1 cellular context compared by ENCODE assay signal in the genomic region with DNA sequence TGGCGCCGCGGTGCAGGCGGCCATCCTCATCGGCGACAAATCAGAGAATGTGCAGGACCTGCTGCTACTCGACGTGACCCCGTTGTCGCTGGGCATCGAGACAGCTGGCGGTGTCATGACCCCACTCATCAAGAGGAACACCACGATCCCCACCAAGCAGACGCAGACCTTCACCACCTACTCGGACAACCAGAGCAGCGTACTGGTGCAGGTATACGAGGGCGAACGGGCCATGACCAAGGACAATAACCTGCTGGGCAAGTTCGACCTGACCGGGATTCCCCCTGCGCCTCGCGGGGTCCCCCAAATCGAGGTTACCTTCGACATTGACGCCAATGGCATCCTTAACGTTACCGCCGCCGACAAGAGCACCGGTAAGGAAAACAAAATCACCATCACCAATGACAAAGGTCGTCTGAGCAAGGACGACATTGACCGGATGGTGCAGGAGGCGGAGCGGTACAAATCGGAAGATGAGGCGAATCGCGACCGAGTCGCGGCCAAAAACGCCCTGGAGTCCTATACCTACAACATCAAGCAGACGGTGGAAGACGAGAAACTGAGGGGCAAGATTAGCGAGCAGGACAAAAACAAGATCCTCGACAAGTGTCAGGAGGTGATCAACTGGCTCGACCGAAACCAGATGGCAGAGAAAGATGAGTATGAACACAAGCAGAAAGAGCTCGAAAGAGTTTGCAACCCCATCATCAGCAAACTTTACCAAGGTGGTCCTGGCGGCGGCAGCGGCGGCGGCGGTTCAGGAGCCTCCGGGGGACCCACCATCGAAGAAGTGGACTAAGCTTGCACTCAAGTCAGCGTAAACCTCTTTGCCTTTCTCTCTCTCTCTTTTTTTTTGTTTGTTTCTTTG.
TF ChIP-seq lines count a peak whose summit lies in the region.

No MANE protein-coding gene starts in this region.

TF ChIP-seq in SK-N-SH treated with all-trans-retinoic acid at 6 μM for 48 hours, 23 proteins besides CTCF, POLR2A, EP300 and RAD21 (continued from another document):
- TF ChIP-seq, protein P1, sequence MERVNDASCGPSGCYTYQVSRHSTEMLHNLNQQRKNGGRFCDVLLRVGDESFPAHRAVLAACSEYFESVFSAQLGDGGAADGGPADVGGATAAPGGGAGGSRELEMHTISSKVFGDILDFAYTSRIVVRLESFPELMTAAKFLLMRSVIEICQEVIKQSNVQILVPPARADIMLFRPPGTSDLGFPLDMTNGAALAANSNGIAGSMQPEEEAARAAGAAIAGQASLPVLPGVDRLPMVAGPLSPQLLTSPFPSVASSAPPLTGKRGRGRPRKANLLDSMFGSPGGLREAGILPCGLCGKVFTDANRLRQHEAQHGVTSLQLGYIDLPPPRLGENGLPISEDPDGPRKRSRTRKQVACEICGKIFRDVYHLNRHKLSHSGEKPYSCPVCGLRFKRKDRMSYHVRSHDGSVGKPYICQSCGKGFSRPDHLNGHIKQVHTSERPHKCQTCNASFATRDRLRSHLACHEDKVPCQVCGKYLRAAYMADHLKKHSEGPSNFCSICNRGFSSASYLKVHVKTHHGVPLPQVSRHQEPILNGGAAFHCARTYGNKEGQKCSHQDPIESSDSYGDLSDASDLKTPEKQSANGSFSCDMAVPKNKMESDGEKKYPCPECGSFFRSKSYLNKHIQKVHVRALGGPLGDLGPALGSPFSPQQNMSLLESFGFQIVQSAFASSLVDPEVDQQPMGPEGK (CRISPR knock-in tag; IDR thresholded peaks at IDR 0.05; ENCODE audit: borderline replicate concordance), result no peak
- no peak for TF ChIP-seq CSDC2 (CRISPR knock-in tag; IDR thresholded peaks at IDR 0.05)
- TF ChIP-seq ESRRG (CRISPR knock-in tag; IDR thresholded peaks at IDR 0.05), result no peak
- TF ChIP-seq ZFP3 (CRISPR knock-in tag; IDR thresholded peaks at IDR 0.05), result no peak
- TF ChIP-seq, protein P2, sequence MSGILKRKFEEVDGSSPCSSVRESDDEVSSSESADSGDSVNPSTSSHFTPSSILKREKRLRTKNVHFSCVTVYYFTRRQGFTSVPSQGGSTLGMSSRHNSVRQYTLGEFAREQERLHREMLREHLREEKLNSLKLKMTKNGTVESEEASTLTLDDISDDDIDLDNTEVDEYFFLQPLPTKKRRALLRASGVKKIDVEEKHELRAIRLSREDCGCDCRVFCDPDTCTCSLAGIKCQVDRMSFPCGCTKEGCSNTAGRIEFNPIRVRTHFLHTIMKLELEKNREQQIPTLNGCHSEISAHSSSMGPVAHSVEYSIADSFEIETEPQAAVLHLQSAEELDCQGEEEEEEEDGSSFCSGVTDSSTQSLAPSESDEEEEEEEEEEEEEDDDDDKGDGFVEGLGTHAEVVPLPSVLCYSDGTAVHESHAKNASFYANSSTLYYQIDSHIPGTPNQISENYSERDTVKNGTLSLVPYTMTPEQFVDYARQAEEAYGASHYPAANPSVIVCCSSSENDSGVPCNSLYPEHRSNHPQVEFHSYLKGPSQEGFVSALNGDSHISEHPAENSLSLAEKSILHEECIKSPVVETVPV (CRISPR knock-in tag; IDR thresholded peaks at IDR 0.05), result no peak
